Comparison of ENCODE assay signal across 1 cellular context in genomic region chr20:17674722-17675518, GRCh38.
A peak's percentile ranks its signal among the peaks of the same experiment; 100 is the strongest.
TF ChIP-seq lines count a peak whose summit lies in the region.

No MANE protein-coding gene starts in this region.

TF ChIP-seq in HepG2, 621 proteins besides CTCF, POLR2A, EP300 and RAD21 (continued from another document):
- TF ChIP-seq NR2F2 (IDR thresholded peaks at IDR 0.05; ENCODE audit: borderline replicate concordance, low read depth) (no peak), ZFYVE20 (CRISPR knock-in tag; IDR thresholded peaks at IDR 0.05; ENCODE audit: borderline replicate concordance, low read depth) (no peak), ZNF230 (CRISPR knock-in tag; IDR thresholded peaks at IDR 0.05) (no peak), PBX3 (CRISPR knock-in tag; IDR thresholded peaks at IDR 0.05; ENCODE audit: borderline replicate concordance) (no peak), ZNF878 (CRISPR knock-in tag; IDR thresholded peaks at IDR 0.05) (no peak), ZBTB26 (CRISPR knock-in tag; IDR thresholded peaks at IDR 0.05; ENCODE audit: borderline replicate concordance) (no peak), GZF1 (CRISPR knock-in tag; IDR thresholded peaks at IDR 0.05) (no peak), MXI1 (IDR thresholded peaks at IDR 0.05; ENCODE audit: borderline replicate concordance, low read depth, low read length) (no peak), ZNF547 (CRISPR knock-in tag; IDR thresholded peaks at IDR 0.05) (0 out of 2 replicates have a peak, but pooled peaks have one; percentile 7), KDM5A (IDR thresholded peaks at IDR 0.05; ENCODE audit: borderline replicate concordance, low read length) (no peak), SATB2 (CRISPR knock-in tag; IDR thresholded peaks at IDR 0.05) (no peak), PRPF4 (IDR thresholded peaks at IDR 0.05; ENCODE audit: low read depth, low read length, poor library complexity, severe bottlenecking) (no peak), SP140L (CRISPR knock-in tag; IDR thresholded peaks at IDR 0.05; ENCODE audit: borderline replicate concordance) (no peak), NR2F6 (IDR thresholded peaks at IDR 0.05) (no peak), NR2F6 (CRISPR knock-in tag; IDR thresholded peaks at IDR 0.05) (no peak), MTF2 (CRISPR knock-in tag; IDR thresholded peaks at IDR 0.05; ENCODE audit: borderline replicate concordance) (no peak), MTA1 (CRISPR knock-in tag; IDR thresholded peaks at IDR 0.05; ENCODE audit: borderline replicate concordance) (no peak), ZNF224 (CRISPR knock-in tag; IDR thresholded peaks at IDR 0.05) (no peak), TCF7L2 (IDR thresholded peaks at IDR 0.05; ENCODE audit: low read depth, low read length) (no peak)
- TF ChIP-seq, protein P1, sequence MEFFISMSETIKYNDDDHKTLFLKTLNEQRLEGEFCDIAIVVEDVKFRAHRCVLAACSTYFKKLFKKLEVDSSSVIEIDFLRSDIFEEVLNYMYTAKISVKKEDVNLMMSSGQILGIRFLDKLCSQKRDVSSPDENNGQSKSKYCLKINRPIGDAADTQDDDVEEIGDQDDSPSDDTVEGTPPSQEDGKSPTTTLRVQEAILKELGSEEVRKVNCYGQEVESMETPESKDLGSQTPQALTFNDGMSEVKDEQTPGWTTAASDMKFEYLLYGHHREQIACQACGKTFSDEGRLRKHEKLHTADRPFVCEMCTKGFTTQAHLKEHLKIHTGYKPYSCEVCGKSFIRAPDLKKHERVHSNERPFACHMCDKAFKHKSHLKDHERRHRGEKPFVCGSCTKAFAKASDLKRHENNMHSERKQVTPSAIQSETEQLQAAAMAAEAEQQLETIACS (CRISPR knock-in tag; IDR thresholded peaks at IDR 0.05) = no peak
- TF ChIP-seq, protein P2, sequence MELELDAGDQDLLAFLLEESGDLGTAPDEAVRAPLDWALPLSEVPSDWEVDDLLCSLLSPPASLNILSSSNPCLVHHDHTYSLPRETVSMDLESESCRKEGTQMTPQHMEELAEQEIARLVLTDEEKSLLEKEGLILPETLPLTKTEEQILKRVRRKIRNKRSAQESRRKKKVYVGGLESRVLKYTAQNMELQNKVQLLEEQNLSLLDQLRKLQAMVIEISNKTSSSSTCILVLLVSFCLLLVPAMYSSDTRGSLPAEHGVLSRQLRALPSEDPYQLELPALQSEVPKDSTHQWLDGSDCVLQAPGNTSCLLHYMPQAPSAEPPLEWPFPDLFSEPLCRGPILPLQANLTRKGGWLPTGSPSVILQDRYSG (CRISPR knock-in tag; IDR thresholded peaks at IDR 0.05) = no peak
